In genomic region chr19:2051771-2052704, GRCh38 we compare ENCODE assay signal across 8 cellular contexts. TPM values are rescaled to one million over a fixed set of nuclear protein-coding genes. Genes with fewer than 3 reads are reported as not detected.
DNase-seq lines count a peak whose midpoint lies in the region; ATAC-seq, FAIRE-seq and TF ChIP-seq lines count a peak whose summit lies in the region.

No MANE protein-coding gene starts in this region.

- peak overlapping the region; percentile 72 for H3K27ac ChIP-seq in CD4-positive, alpha-beta T cell (ENCODE audit: low read depth, low read length)
- H3K27ac ChIP-seq in HUES64 (ENCODE audit: low read depth, low read length) (no peak overlapping the region), keratinocyte (ENCODE audit: control insufficient read depth, insufficient read depth, low read length) (peak overlapping the region; percentile 79), stomach smooth muscle (ENCODE audit: low read length) (peak overlapping the region; percentile 58)

- H3K36me3 ChIP-seq in HUES64 (ENCODE audit: insufficient read depth, low read length) (peaks cover under 1% of the 10 kb centered on the region; the same call in 1 of the 2 replicates), keratinocyte (ENCODE audit: control insufficient read depth in 2 of 2, extremely low read depth in 1 of 2, insufficient read depth in 2 of 2, low read length in 2 of 2) (peaks cover 6 to 8% of the 10 kb centered on the region in 2 experiments), stomach smooth muscle (ENCODE audit: control insufficient read depth in 2 of 2, insufficient read depth in 2 of 2, low read length in 2 of 2) (no peaks in the 10 kb centered on the region)

- H4K20me1 ChIP-seq in keratinocyte (ENCODE audit: control insufficient read depth, extremely low read depth, insufficient read depth, low read length) = peaks cover 18% of the 10 kb centered on the region

- peak overlapping the region; percentile 74 for H3K4me2 ChIP-seq in keratinocyte (ENCODE audit: control insufficient read depth, extremely low read depth, insufficient read depth, low read depth, low read length)

- POLR2A ChIA-PET in CD4-positive, alpha-beta T cell (lab: Charles Lee) = interaction anchor here (0.6 to 3.7 kb wide), 21 partner anchors 10 to 427 kb away, joined by 3 to 27 read pairs (median 3); partner anchors contain the start of genes IZUMO4 and MOB3A

- WGBS in HUES64 = 90% methylated on average over 18 of the region's 18 CpGs

- H3K4me1 Mint-ChIP-seq in CD4-positive, alpha-beta T cell (ENCODE audit: low read depth) = peaks cover 42% of the 10 kb centered on the region

- FAIRE-seq in keratinocyte (lab: Jason Lieb, UNC) = peak; percentile 71

- peak; percentile 30 for ATAC-seq in CD4-positive, alpha-beta T cell (ENCODE audit: poor library complexity)
- no peak for ATAC-seq in HG03469 (IDR thresholded peaks at IDR 0.05; ENCODE audit: unreplicated experiment)
- no peak for ATAC-seq in GM19452 (IDR thresholded peaks at IDR 0.05; ENCODE audit: unreplicated experiment)

- TF ChIP-seq CTCF in CD4-positive, alpha-beta T cell (IDR thresholded peaks at IDR 0.05) = no peak
- TF ChIP-seq CTCF in keratinocyte (optimal IDR thresholded peaks at IDR 0.05 in 1 of 3, IDR thresholded peaks at IDR 0.05 in 1 of 3, conservative IDR thresholded peaks at IDR 0.05 in 1 of 3; ENCODE audit: extremely low read depth in 1 of 3, insufficient read depth in 2 of 3, low read length in 3 of 3) = peak in 1 of 3 experiments; percentile 47

- peaks cover 22% of the 10 kb centered on the region for H3K36me3 Mint-ChIP-seq in CD4-positive, alpha-beta T cell (ENCODE audit: low read depth)

- H3K4me3 ChIP-seq in HUES64 (ENCODE audit: low read length) (peak overlapping the region; percentile 53; the same call in 1 of the 2 replicates), keratinocyte (ENCODE audit: control insufficient read depth in 2 of 3, extremely low read depth in 1 of 3, insufficient read depth in 2 of 3, low read depth in 1 of 3, low read length in 3 of 3) (no peak overlapping the region), stomach smooth muscle (ENCODE audit: low read length in 2 of 2) (peak overlapping the region; percentile 55 to 95)

- H3K79me2 ChIP-seq in keratinocyte (ENCODE audit: control insufficient read depth, insufficient read depth, low read length) = peaks cover 32% of the 10 kb centered on the region

- H3K9me3 ChIP-seq in CD4-positive, alpha-beta T cell (ENCODE audit: control insufficient read depth, low read length) = no peaks in the 10 kb centered on the region
- H3K9me3 ChIP-seq in HUES64 (ENCODE audit: insufficient read depth, low read depth, low read length) = no peaks in the 10 kb centered on the region
- H3K9me3 ChIP-seq in keratinocyte (ENCODE audit: control insufficient read depth, low read depth, low read length) = no peaks in the 10 kb centered on the region
- H3K9me3 ChIP-seq in stomach smooth muscle (ENCODE audit: control insufficient read depth in 2 of 2, low read length in 2 of 2) = no peaks in the 10 kb centered on the region

- DNase-seq in CD4-positive, alpha-beta T cell = peak in 5 of 10 experiments; percentile 34 to 66 (median 44)
- DNase-seq in activated gamma-delta T cell treated with anti-CD3 and anti-CD28 coated beads, Interleukin-2, amount 50 U/mL, for 16 hours (ENCODE audit: low read depth) = peak; percentile 32
- DNase-seq in keratinocyte (ENCODE audit: low read depth, low spot score) = no peak
- DNase-seq in hepatic stellate cell (ENCODE audit: low spot score) = no peak

- peak overlapping the region; percentile 28 for H2AFZ ChIP-seq in keratinocyte (ENCODE audit: control insufficient read depth, low read length)

- dilution Hi-C loops in keratinocyte (cut with MboI; ENCODE audit: extremely low pct_ligation_motif_present, low sequenced_read_pairs) = no loop called here

- intact Hi-C loops in CD4-positive, alpha-beta T cell (cut with DNase I, micrococcal nuclease) = loop anchor here (1.0 to 5.0 kb wide), 4 partner anchors 9 to 44 kb away; partner anchors contain the start of genes BTBD2 (in 2 of the 2), IZUMO4 (in 1 of the 2) and MOB3A (in 1 of the 2)

- H3K27me3 ChIP-seq in CD4-positive, alpha-beta T cell (ENCODE audit: control insufficient read depth, insufficient read depth, low read length) = no peaks in the 10 kb centered on the region
- no peaks in the 10 kb centered on the region for H3K27me3 ChIP-seq in HUES64 (ENCODE audit: insufficient read depth, low read length)
- H3K27me3 ChIP-seq in keratinocyte (ENCODE audit: control insufficient read depth, extremely low read depth, insufficient read depth, low read length) = no peaks in the 10 kb centered on the region
- no peaks in the 10 kb centered on the region for H3K27me3 ChIP-seq in stomach smooth muscle (ENCODE audit: control insufficient read depth in 1 of 2, insufficient read depth in 2 of 2, low read length in 2 of 2)

- no peaks in the 10 kb centered on the region for H3K27me3 Mint-ChIP-seq in CD4-positive, alpha-beta T cell

- H3K4me3 Mint-ChIP-seq in CD4-positive, alpha-beta T cell = peak overlapping the region; percentile 94

- H3K27ac Mint-ChIP-seq in CD4-positive, alpha-beta T cell = peak overlapping the region; percentile 93

- H3K9ac ChIP-seq in HUES64 (ENCODE audit: low read depth, low read length) (no peak overlapping the region), keratinocyte (ENCODE audit: control insufficient read depth, extremely low read depth, insufficient read depth, low read length) (peak overlapping the region; percentile 85), stomach smooth muscle (ENCODE audit: low read length in 2 of 2) (peak overlapping the region; percentile 60 to 71)

- H3K4me1 ChIP-seq in HUES64 (ENCODE audit: insufficient read depth, low read length) = no peaks in the 10 kb centered on the region
- H3K4me1 ChIP-seq in keratinocyte (ENCODE audit: control insufficient read depth, extremely low read depth, insufficient read depth, low read length) = peaks cover 56% of the 10 kb centered on the region
- peaks cover 67% of the 10 kb centered on the region for H3K4me1 ChIP-seq in stomach smooth muscle (ENCODE audit: control insufficient read depth, insufficient read depth, low read length)

- H3K9me3 Mint-ChIP-seq in CD4-positive, alpha-beta T cell = no peaks in the 10 kb centered on the region

- CTCF ChIA-PET in CD4-positive, alpha-beta T cell (lab: Charles Lee) = interaction anchor here (0.7 to 2.7 kb wide), 5 partner anchors 9 to 106 kb away, joined by 3 to 16 read pairs (median 3); partner anchors contain the start of gene MOB3A

- H3K9me1 ChIP-seq in keratinocyte (ENCODE audit: control insufficient read depth, extremely low read depth, insufficient read depth, low read length) = peaks cover 3% of the 10 kb centered on the region

RNA-seq across cellular contexts. Expression of gene MKNK2, which starts 1.0 kb away (rescaled TPM):
- total RNA-seq in CD4-positive, alpha-beta T cell = 100 to 1,000 TPM; 325 to 347 TPM
- polyA plus RNA-seq in HUES64 (2013, experiment 1 of 2) = 70.9 TPM
- polyA plus RNA-seq in HUES64 (2013, experiment 2 of 2) = 75.5 TPM
- polyA plus RNA-seq in keratinocyte = 64.0 to 113 TPM (median 88.3 TPM) in 3 replicates
- 155 TPM for polyA plus RNA-seq in keratinocyte (2011; ENCODE audit: low read depth)
- polyA plus RNA-seq in keratinocyte (2011; cell fraction: cytosol; rRNA removed) = 54.2 and 95.8 TPM in 2 replicates
- polyA plus RNA-seq in keratinocyte (2011; cell fraction: nucleus; rRNA removed) = 87.3 and 99.2 TPM in 2 replicates
- 101 and 231 TPM in 2 replicates for polyA plus RNA-seq in keratinocyte (2012; ENCODE audit: low replicate concordance)
- polyA minus RNA-seq in keratinocyte = 111 to 139 TPM (median 130 TPM) in 3 replicates
- 391 TPM for polyA minus RNA-seq in keratinocyte (2011; cell fraction: cytosol; rRNA and poly(A)+ RNA removed)
- polyA minus RNA-seq in keratinocyte (2011; cell fraction: nucleus; rRNA and poly(A)+ RNA removed) = 86.2 and 87.5 TPM in 2 replicates

RNA-seq across cellular contexts. Expression of gene BTBD2, which starts 36.5 kb away (rescaled TPM):
- 10 to 100 TPM; 44.4 to 44.9 TPM for total RNA-seq in CD4-positive, alpha-beta T cell
- 70.5 TPM for polyA plus RNA-seq in HUES64 (2013, experiment 1 of 2)
- polyA plus RNA-seq in HUES64 (2013, experiment 2 of 2) = 86.5 TPM
- polyA plus RNA-seq in keratinocyte = 19.2 to 24.7 TPM (median 22.3 TPM) in 3 replicates
- polyA plus RNA-seq in keratinocyte (2011; ENCODE audit: low read depth) = 8.6 TPM
- polyA plus RNA-seq in keratinocyte (2011; cell fraction: cytosol; rRNA removed) = 11.0 and 32.9 TPM in 2 replicates
- polyA plus RNA-seq in keratinocyte (2011; cell fraction: nucleus; rRNA removed) = 14.9 and 23.3 TPM in 2 replicates
- polyA plus RNA-seq in keratinocyte (2012; ENCODE audit: low replicate concordance) = 25.2 and 57.3 TPM in 2 replicates
- polyA minus RNA-seq in keratinocyte = 17.0 to 54.3 TPM (median 18.8 TPM) in 3 replicates
- polyA minus RNA-seq in keratinocyte (2011; cell fraction: cytosol; rRNA and poly(A)+ RNA removed) = 68.1 TPM
- 18.3 and 19.4 TPM in 2 replicates for polyA minus RNA-seq in keratinocyte (2011; cell fraction: nucleus; rRNA and poly(A)+ RNA removed)

RNA-seq across cellular contexts. Expression of gene MOB3A, which starts 44.1 kb away (rescaled TPM):
- total RNA-seq in CD4-positive, alpha-beta T cell = 10 to 100 TPM; 96.4 to 97.3 TPM
- 6.1 TPM for polyA plus RNA-seq in HUES64 (2013, experiment 1 of 2)
- polyA plus RNA-seq in HUES64 (2013, experiment 2 of 2) = 7.9 TPM
- 24.1 to 61.8 TPM (median 34.2 TPM) in 3 replicates for polyA plus RNA-seq in keratinocyte
- 8.6 TPM for polyA plus RNA-seq in keratinocyte (2011; ENCODE audit: low read depth)
- polyA plus RNA-seq in keratinocyte (2011; cell fraction: cytosol; rRNA removed) = 35.7 and 45.2 TPM in 2 replicates
- polyA plus RNA-seq in keratinocyte (2011; cell fraction: nucleus; rRNA removed) = 44.3 and 61.8 TPM in 2 replicates
- 20.9 and 52.4 TPM in 2 replicates for polyA plus RNA-seq in keratinocyte (2012; ENCODE audit: low replicate concordance)
- polyA minus RNA-seq in keratinocyte = 57.5 to 202 TPM (median 64.4 TPM) in 3 replicates
- polyA minus RNA-seq in keratinocyte (2011; cell fraction: cytosol; rRNA and poly(A)+ RNA removed) = 125 TPM
- polyA minus RNA-seq in keratinocyte (2011; cell fraction: nucleus; rRNA and poly(A)+ RNA removed) = 30.7 and 47.2 TPM in 2 replicates

RNA-seq across cellular contexts. Expression of gene IZUMO4, which starts 44.7 kb away (rescaled TPM):
- total RNA-seq in CD4-positive, alpha-beta T cell = 10 to 100 TPM; 17.4 to 17.9 TPM
- polyA plus RNA-seq in HUES64 (2013, experiment 1 of 2) = 1.1 TPM
- 1.1 TPM for polyA plus RNA-seq in HUES64 (2013, experiment 2 of 2)
- polyA plus RNA-seq in keratinocyte = 6.0 to 14.9 TPM (median 6.7 TPM) in 3 replicates
- polyA plus RNA-seq in keratinocyte (2011; ENCODE audit: low read depth) = 1.8 TPM
- polyA plus RNA-seq in keratinocyte (2011; cell fraction: cytosol; rRNA removed) = 3.4 and 6.7 TPM in 2 replicates
- polyA plus RNA-seq in keratinocyte (2011; cell fraction: nucleus; rRNA removed) = 23.2 and 33.2 TPM in 2 replicates
- 6.3 and 7.6 TPM in 2 replicates for polyA plus RNA-seq in keratinocyte (2012; ENCODE audit: low replicate concordance)
- 5.0 to 8.4 TPM (median 7.2 TPM) in 3 replicates for polyA minus RNA-seq in keratinocyte
- polyA minus RNA-seq in keratinocyte (2011; cell fraction: cytosol; rRNA and poly(A)+ RNA removed) = 3.5 TPM
- polyA minus RNA-seq in keratinocyte (2011; cell fraction: nucleus; rRNA and poly(A)+ RNA removed) = 1.6 and 3.3 TPM in 2 replicates

Comparison
In these comparisons a context has a peak if more than half of its experiments do, and no peak if none do; other contexts are left out.
1. H3K4me3 ChIP-seq: peak in HUES64 (single experiment) and stomach smooth muscle (2 of 2); none in keratinocyte (0 of 3).